ENCODE assay signal across 1 cellular context in the genomic region with DNA sequence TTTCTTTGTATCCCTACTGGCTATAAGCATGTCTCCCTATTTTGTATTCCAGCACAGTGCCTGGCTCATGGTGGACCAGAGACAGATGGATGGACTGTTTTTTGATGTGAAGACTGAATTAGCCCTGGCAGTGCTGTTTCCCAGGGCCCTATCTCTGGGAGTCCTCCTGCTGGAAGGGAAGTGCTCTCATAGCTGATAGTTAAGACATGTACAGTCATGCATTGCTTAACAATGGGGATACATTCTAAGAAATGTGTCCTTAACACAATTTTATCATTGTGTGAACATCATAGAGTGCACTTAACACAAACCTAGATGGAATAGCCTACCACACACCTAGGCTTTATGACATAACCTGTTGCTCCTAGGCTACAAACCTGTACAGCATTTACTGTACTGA.
TF ChIP-seq lines count a peak whose summit lies in the region.

No MANE protein-coding gene starts in this region.

TF ChIP-seq in K562, 482 proteins besides CTCF, POLR2A, EP300 and RAD21 (continued from another document):
- no peak for TF ChIP-seq ZBTB7A (IDR thresholded peaks at IDR 0.05; ENCODE audit: borderline replicate concordance, control insufficient read depth, low read depth, low read length)
- no peak for TF ChIP-seq GABPB2 (CRISPR knock-in tag; conservative IDR thresholded peaks at IDR 0.05)
- TF ChIP-seq FOXJ3 (CRISPR knock-in tag; IDR thresholded peaks at IDR 0.05), result no peak
- TF ChIP-seq ZNF239 (CRISPR knock-in tag; IDR thresholded peaks at IDR 0.05), result no peak
- no peak for TF ChIP-seq CEBPG (CRISPR knock-in tag; IDR thresholded peaks at IDR 0.05)
- TF ChIP-seq CEBPG (tag; conservative IDR thresholded peaks at IDR 0.05 in 1 of 2, IDR thresholded peaks at IDR 0.05 in 1 of 2), result peak in 1 of 2 experiments; percentile 66; a peak in 2 of 4 replicates
- peak; percentile 45; the same call in 1 of the 2 replicates for TF ChIP-seq DPF2 (IDR thresholded peaks at IDR 0.05)
- TF ChIP-seq ZSCAN29 (IDR thresholded peaks at IDR 0.05), result no peak
- TF ChIP-seq, protein P1, sequence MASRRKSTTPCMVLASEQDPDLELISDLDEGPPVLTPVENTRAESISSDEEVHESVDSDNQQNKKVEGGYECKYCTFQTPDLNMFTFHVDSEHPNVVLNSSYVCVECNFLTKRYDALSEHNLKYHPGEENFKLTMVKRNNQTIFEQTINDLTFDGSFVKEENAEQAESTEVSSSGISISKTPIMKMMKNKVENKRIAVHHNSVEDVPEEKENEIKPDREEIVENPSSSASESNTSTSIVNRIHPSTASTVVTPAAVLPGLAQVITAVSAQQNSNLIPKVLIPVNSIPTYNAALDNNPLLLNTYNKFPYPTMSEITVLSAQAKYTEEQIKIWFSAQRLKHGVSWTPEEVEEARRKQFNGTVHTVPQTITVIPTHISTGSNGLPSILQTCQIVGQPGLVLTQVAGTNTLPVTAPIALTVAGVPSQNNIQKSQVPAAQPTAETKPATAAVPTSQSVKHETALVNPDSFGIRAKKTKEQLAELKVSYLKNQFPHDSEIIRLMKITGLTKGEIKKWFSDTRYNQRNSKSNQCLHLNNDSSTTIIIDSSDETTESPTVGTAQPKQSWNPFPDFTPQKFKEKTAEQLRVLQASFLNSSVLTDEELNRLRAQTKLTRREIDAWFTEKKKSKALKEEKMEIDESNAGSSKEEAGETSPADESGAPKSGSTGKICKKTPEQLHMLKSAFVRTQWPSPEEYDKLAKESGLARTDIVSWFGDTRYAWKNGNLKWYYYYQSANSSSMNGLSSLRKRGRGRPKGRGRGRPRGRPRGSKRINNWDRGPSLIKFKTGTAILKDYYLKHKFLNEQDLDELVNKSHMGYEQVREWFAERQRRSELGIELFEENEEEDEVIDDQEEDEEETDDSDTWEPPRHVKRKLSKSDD (conservative IDR thresholded peaks at IDR 0.05; ENCODE audit: low read length), result no peak
- TF ChIP-seq, protein P2, sequence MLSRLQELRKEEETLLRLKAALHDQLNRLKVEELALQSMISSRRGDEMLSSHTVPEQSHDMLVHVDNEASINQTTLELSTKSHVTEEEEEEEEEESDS (CRISPR knock-in tag; IDR thresholded peaks at IDR 0.05), result no peak
- peak; percentile 98 for TF ChIP-seq ZNF263 (CRISPR knock-in tag; IDR thresholded peaks at IDR 0.05; ENCODE audit: borderline replicate concordance)
- peak; percentile 59; the same call in 1 of the 2 replicates for TF ChIP-seq SOX6 (IDR thresholded peaks at IDR 0.05)
- no peak for TF ChIP-seq ZNF217 (CRISPR knock-in tag; IDR thresholded peaks at IDR 0.05)
- no peak for TF ChIP-seq RBM22 (IDR thresholded peaks at IDR 0.05; ENCODE audit: low read depth, low read length, poor library complexity, severe bottlenecking)
- no peak for TF ChIP-seq ZNF232 (CRISPR knock-in tag; IDR thresholded peaks at IDR 0.05)
- TF ChIP-seq, protein P3, sequence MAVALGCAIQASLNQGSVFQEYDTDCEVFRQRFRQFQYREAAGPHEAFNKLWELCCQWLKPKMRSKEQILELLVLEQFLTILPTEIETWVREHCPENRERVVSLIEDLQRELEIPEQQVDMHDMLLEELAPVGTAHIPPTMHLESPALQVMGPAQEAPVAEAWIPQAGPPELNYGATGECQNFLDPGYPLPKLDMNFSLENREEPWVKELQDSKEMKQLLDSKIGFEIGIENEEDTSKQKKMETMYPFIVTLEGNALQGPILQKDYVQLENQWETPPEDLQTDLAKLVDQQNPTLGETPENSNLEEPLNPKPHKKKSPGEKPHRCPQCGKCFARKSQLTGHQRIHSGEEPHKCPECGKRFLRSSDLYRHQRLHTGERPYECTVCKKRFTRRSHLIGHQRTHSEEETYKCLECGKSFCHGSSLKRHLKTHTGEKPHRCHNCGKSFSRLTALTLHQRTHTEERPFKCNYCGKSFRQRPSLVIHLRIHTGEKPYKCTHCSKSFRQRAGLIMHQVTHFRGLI (CRISPR knock-in tag; IDR thresholded peaks at IDR 0.05), result no peak
- TF ChIP-seq, protein P4, sequence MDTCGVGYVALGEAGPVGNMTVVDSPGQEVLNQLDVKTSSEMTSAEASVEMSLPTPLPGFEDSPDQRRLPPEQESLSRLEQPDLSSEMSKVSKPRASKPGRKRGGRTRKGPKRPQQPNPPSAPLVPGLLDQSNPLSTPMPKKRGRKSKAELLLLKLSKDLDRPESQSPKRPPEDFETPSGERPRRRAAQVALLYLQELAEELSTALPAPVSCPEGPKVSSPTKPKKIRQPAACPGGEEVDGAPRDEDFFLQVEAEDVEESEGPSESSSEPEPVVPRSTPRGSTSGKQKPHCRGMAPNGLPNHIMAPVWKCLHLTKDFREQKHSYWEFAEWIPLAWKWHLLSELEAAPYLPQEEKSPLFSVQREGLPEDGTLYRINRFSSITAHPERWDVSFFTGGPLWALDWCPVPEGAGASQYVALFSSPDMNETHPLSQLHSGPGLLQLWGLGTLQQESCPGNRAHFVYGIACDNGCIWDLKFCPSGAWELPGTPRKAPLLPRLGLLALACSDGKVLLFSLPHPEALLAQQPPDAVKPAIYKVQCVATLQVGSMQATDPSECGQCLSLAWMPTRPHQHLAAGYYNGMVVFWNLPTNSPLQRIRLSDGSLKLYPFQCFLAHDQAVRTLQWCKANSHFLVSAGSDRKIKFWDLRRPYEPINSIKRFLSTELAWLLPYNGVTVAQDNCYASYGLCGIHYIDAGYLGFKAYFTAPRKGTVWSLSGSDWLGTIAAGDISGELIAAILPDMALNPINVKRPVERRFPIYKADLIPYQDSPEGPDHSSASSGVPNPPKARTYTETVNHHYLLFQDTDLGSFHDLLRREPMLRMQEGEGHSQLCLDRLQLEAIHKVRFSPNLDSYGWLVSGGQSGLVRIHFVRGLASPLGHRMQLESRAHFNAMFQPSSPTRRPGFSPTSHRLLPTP (IDR thresholded peaks at IDR 0.05; ENCODE audit: borderline replicate concordance, extremely low read depth, insufficient read length), result no peak
- TF ChIP-seq HSF4 (CRISPR knock-in tag; IDR thresholded peaks at IDR 0.05; ENCODE audit: borderline replicate concordance), result no peak
- TF ChIP-seq, protein P5, sequence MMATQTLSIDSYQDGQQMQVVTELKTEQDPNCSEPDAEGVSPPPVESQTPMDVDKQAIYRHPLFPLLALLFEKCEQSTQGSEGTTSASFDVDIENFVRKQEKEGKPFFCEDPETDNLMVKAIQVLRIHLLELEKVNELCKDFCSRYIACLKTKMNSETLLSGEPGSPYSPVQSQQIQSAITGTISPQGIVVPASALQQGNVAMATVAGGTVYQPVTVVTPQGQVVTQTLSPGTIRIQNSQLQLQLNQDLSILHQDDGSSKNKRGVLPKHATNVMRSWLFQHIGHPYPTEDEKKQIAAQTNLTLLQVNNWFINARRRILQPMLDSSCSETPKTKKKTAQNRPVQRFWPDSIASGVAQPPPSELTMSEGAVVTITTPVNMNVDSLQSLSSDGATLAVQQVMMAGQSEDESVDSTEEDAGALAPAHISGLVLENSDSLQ (IDR thresholded peaks at IDR 0.05), result no peak; the same call in 1 of the 2 replicates
- no peak for TF ChIP-seq POLR2AphosphoS2 (IDR thresholded peaks at IDR 0.05; ENCODE audit: low read length)
- TF ChIP-seq CBFA2T2 (conservative IDR thresholded peaks at IDR 0.05), result 0 out of 2 replicates have a peak, but pooled peaks have one; percentile 7
- TF ChIP-seq, protein P6, sequence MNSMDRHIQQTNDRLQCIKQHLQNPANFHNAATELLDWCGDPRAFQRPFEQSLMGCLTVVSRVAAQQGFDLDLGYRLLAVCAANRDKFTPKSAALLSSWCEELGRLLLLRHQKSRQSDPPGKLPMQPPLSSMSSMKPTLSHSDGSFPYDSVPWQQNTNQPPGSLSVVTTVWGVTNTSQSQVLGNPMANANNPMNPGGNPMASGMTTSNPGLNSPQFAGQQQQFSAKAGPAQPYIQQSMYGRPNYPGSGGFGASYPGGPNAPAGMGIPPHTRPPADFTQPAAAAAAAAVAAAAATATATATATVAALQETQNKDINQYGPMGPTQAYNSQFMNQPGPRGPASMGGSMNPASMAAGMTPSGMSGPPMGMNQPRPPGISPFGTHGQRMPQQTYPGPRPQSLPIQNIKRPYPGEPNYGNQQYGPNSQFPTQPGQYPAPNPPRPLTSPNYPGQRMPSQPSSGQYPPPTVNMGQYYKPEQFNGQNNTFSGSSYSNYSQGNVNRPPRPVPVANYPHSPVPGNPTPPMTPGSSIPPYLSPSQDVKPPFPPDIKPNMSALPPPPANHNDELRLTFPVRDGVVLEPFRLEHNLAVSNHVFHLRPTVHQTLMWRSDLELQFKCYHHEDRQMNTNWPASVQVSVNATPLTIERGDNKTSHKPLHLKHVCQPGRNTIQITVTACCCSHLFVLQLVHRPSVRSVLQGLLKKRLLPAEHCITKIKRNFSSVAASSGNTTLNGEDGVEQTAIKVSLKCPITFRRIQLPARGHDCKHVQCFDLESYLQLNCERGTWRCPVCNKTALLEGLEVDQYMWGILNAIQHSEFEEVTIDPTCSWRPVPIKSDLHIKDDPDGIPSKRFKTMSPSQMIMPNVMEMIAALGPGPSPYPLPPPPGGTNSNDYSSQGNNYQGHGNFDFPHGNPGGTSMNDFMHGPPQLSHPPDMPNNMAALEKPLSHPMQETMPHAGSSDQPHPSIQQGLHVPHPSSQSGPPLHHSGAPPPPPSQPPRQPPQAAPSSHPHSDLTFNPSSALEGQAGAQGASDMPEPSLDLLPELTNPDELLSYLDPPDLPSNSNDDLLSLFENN (IDR thresholded peaks at IDR 0.05; ENCODE audit: low read depth in 2 of 2, low read length in 2 of 2), result no peak
TF ChIP-seq in K562: peak in this region for 17.
